In genomic region chr3:144085964-144086363, GRCh38 we compare ENCODE assay signal across 13 cellular contexts.
DNase-seq lines count a peak whose midpoint lies in the region; ATAC-seq, FAIRE-seq and TF ChIP-seq lines count a peak whose summit lies in the region.
"Had no signal": no experiment of that assay in that cellular context is flagged by ENCODE, and none has a peak within 500 bp of the region (broad histone marks: within the 10 kb centered on the region; RNA-seq: fewer than 3 reads in every experiment).

No MANE protein-coding gene starts in this region.

- POLR2A ChIA-PET in IMR-90 (lab: Charles Lee; ENCODE audit: unreplicated experiment) (no interaction called here), endothelial cell of umbilical vein (lab: Charles Lee) (no interaction called here)

- H4K20me1 ChIP-seq in IMR-90 (ENCODE audit: insufficient read depth, low read length) = no peaks in the 10 kb centered on the region
- H4K20me1 ChIP-seq in endothelial cell of umbilical vein (replicated peaks; ENCODE audit: control insufficient read depth, extremely low read depth, insufficient read depth, low read length) = no peaks in the 10 kb centered on the region

- H3K27me3 ChIP-seq in IMR-90 (ENCODE audit: control insufficient read depth, insufficient read depth, low read length) (no peaks in the 10 kb centered on the region), endothelial cell of umbilical vein (ENCODE audit: control insufficient read depth in 2 of 2, insufficient read depth in 2 of 2, low read length in 2 of 2) (no peaks in the 10 kb centered on the region)
- H3K27me3 ChIP-seq: thyroid gland had no signal

- in situ Hi-C loops in IMR-90 (cut with MboI; ENCODE audit: low sequenced_read_pairs) = no loop called here

- no peak overlapping the region for H3K27ac ChIP-seq in IMR-90 (ENCODE audit: insufficient read depth, low read length)
- no peak overlapping the region for H3K27ac ChIP-seq in endothelial cell of umbilical vein (ENCODE audit: insufficient read depth, low read depth, low read length)
- H3K27ac ChIP-seq: prostate gland, thyroid gland had no signal

- H3K9me1 ChIP-seq in IMR-90 (ENCODE audit: insufficient read depth, low read length) (no peaks in the 10 kb centered on the region), endothelial cell of umbilical vein (replicated peaks; ENCODE audit: control insufficient read depth, extremely low read depth, insufficient read depth, low read length) (no peaks in the 10 kb centered on the region)

- no peak overlapping the region for H3K4me3 Mint-ChIP-seq in stimulated activated memory B cell treated with anti-CD40 and anti-IgM and Interleukin-4, amounts not matched to agents 10 μg/mL and 1 μg/mL and 100 μg/mL, for 72 hours
- no peak overlapping the region for H3K4me3 Mint-ChIP-seq in activated naive CD4-positive, alpha-beta T cell treated with anti-CD3 and anti-CD28 coated beads for 36 hours
- H3K4me3 Mint-ChIP-seq: T-helper 17 cell had no signal

- no peaks in the 10 kb centered on the region for H3K27me3 Mint-ChIP-seq in stimulated activated memory B cell treated with anti-CD40 and anti-IgM and Interleukin-4, amounts not matched to agents 10 μg/mL and 1 μg/mL and 100 μg/mL, for 72 hours
- H3K27me3 Mint-ChIP-seq in activated naive CD4-positive, alpha-beta T cell treated with anti-CD3 and anti-CD28 coated beads for 36 hours (ENCODE audit: low read depth) = peaks cover 11% of the 10 kb centered on the region
- H3K27me3 Mint-ChIP-seq: T-helper 17 cell had no signal

- H3K9me3 ChIP-seq in IMR-90 (ENCODE audit: control insufficient read depth, insufficient read depth, low read length) (no peaks in the 10 kb centered on the region), endothelial cell of umbilical vein (replicated peaks; ENCODE audit: control insufficient read depth, insufficient read depth, low read length) (no peaks in the 10 kb centered on the region)
- H3K9me3 ChIP-seq: prostate gland, thyroid gland had no signal

- H2BK15ac ChIP-seq in IMR-90 (ENCODE audit: low read depth, low read length) = no peak overlapping the region

- no peak overlapping the region for H3K14ac ChIP-seq in IMR-90 (replicated peaks; ENCODE audit: low read depth, low read length)

- no peak overlapping the region for H2BK5ac ChIP-seq in IMR-90 (ENCODE audit: low read depth, low read length, poor library complexity, severe bottlenecking)

- no peak overlapping the region for H2AK5ac ChIP-seq in IMR-90 (ENCODE audit: low read depth, low read length)

- H4K8ac ChIP-seq in IMR-90 (ENCODE audit: low read depth in 2 of 2, low read length in 2 of 2) = no peak overlapping the region

- H3K23ac ChIP-seq in IMR-90 (ENCODE audit: low read depth, low read length) = no peak overlapping the region

- H3K9ac ChIP-seq in IMR-90 (ENCODE audit: low read depth, low read length) = no peak overlapping the region
- H3K9ac ChIP-seq in endothelial cell of umbilical vein (replicated peaks; ENCODE audit: extremely low read depth, insufficient read depth, low read length) = no peak overlapping the region

- H3K79me2 ChIP-seq in endothelial cell of umbilical vein (ENCODE audit: control insufficient read depth, insufficient read depth, low read length) = no peaks in the 10 kb centered on the region

- FAIRE-seq in endothelial cell of umbilical vein (lab: Jason Lieb, UNC) = no peak

- TF ChIP-seq RAD21 in IMR-90 (IDR thresholded peaks at IDR 0.05; ENCODE audit: low read length) = no peak

- CTCF ChIA-PET in IMR-90 (lab: Yijun Ruan, JAX) (no interaction called here), endothelial cell of umbilical vein (lab: Charles Lee) (no interaction called here)
- CTCF ChIA-PET in activated naive CD4-positive, alpha-beta T cell treated with anti-CD3 and anti-CD28 coated beads for 36 hours (lab: Charles Lee) = no interaction called here

- no peak overlapping the region for H2BK120ac ChIP-seq in IMR-90 (ENCODE audit: low read depth, low read length)

- H2AFZ ChIP-seq in IMR-90 (replicated peaks; ENCODE audit: low read length, poor library complexity) (no peak overlapping the region), endothelial cell of umbilical vein (ENCODE audit: low read depth, low read length) (no peak overlapping the region)

- no CpG with 5 or more reads among the region's 3 CpGs for WGBS in IMR-90 (ENCODE audit: extremely low coverage in 2 of 2, insufficient read length in 1 of 2), 2 experiments

- no peak overlapping the region for H4K5ac ChIP-seq in IMR-90 (ENCODE audit: low read depth, low read length)

- intact Hi-C loops in IMR-90 (cut with micrococcal nuclease) = no loop called here
- intact Hi-C loops in endothelial cell of umbilical vein (cut with micrococcal nuclease) = no loop called here
- intact Hi-C loops in activated naive CD4-positive, alpha-beta T cell treated with anti-CD3 and anti-CD28 coated beads for 36 hours (cut with micrococcal nuclease) = no loop called here

- no peaks in the 10 kb centered on the region for H3K4me1 ChIP-seq in IMR-90 (ENCODE audit: control insufficient read depth, insufficient read depth, low read length)
- H3K4me1 ChIP-seq in endothelial cell of umbilical vein (ENCODE audit: control insufficient read depth, extremely low read depth, insufficient read depth, low read length) = no peaks in the 10 kb centered on the region
- H3K4me1 ChIP-seq: prostate gland, thyroid gland had no signal

- H3K18ac ChIP-seq in IMR-90 (ENCODE audit: low read depth, low read length) = no peak overlapping the region

- DNase-seq in AG10803 (ENCODE audit: low read depth) = peak; percentile 5
- peak; percentile 32 for DNase-seq in IMR-90
- DNase-seq in NCI-H748 treated with DMSO at 0.1 percent for 48 hours (lab: John Stamatoyannopoulos, UW) = peak; percentile 34
- DNase-seq in endothelial cell of umbilical vein (ENCODE audit: low read depth, low spot score) = peak; percentile 1
- DNase-seq in mesenteric fat pad (ENCODE audit: low spot score) = no peak
- no peak for DNase-seq in activated naive CD4-positive, alpha-beta T cell treated with anti-CD3 and anti-CD28 coated beads for 36 hours
- DNase-seq in GM20000 (ENCODE audit: low spot score) = no peak
- DNase-seq: activated T-cell treated with anti-CD3 and anti-CD28 coated beads for 4 hours, T-helper 17 cell, thyroid gland had no signal

- no peaks in the 10 kb centered on the region for H3K36me3 Mint-ChIP-seq in stimulated activated memory B cell treated with anti-CD40 and anti-IgM and Interleukin-4, amounts not matched to agents 10 μg/mL and 1 μg/mL and 100 μg/mL, for 72 hours
- H3K36me3 Mint-ChIP-seq in activated naive CD4-positive, alpha-beta T cell treated with anti-CD3 and anti-CD28 coated beads for 36 hours (ENCODE audit: low read depth) = no peaks in the 10 kb centered on the region

- TF ChIP-seq CTCF in AG10803 (conservative IDR thresholded peaks at IDR 0.05; ENCODE audit: low read length) = no peak
- no peak for TF ChIP-seq CTCF in IMR-90 (conservative IDR thresholded peaks at IDR 0.05; ENCODE audit: low read depth, low read length)
- no peak for TF ChIP-seq CTCF in endothelial cell of umbilical vein (IDR thresholded peaks at IDR 0.05; ENCODE audit: extremely low read depth in 1 of 2, insufficient read depth in 1 of 2, low read depth in 1 of 2, low read length in 2 of 2)
- no peak for TF ChIP-seq CTCF in GM20000 (IDR thresholded peaks at IDR 0.05; ENCODE audit: extremely low read depth, missing control alignments)

- BruUV-seq in IMR-90 (replicated peaks; lab: Mats Ljungman, UMichigan) (no TSS peak), endothelial cell of umbilical vein (replicated peaks; lab: Mats Ljungman, UMichigan) (no TSS peak)

- TF ChIP-seq POLR2A in IMR-90 (IDR thresholded peaks at IDR 0.05; ENCODE audit: low read depth, low read length) (no peak), endothelial cell of umbilical vein (IDR thresholded peaks at IDR 0.05; ENCODE audit: low read depth, low read length) (no peak)

- no peaks in the 10 kb centered on the region for H3K36me3 ChIP-seq in IMR-90 (ENCODE audit: control insufficient read depth, insufficient read depth, low read length)
- H3K36me3 ChIP-seq in endothelial cell of umbilical vein (ENCODE audit: control insufficient read depth in 2 of 2, extremely low read depth in 1 of 2, insufficient read depth in 2 of 2, low read length in 2 of 2) = no peaks in the 10 kb centered on the region
- H3K36me3 ChIP-seq: prostate gland, thyroid gland had no signal

- no peaks in the 10 kb centered on the region for H3K9me3 Mint-ChIP-seq in stimulated activated memory B cell treated with anti-CD40 and anti-IgM and Interleukin-4, amounts not matched to agents 10 μg/mL and 1 μg/mL and 100 μg/mL, for 72 hours
- no peaks in the 10 kb centered on the region for H3K9me3 Mint-ChIP-seq in activated naive CD4-positive, alpha-beta T cell treated with anti-CD3 and anti-CD28 coated beads for 36 hours

- no peak overlapping the region for H2AK9ac ChIP-seq in IMR-90 (replicated peaks; ENCODE audit: low read depth, low read length, poor library complexity)

- no peak overlapping the region for H3K56ac ChIP-seq in IMR-90 (ENCODE audit: extremely low read depth, insufficient read depth, low read length)

- dilution Hi-C loops in IMR-90 (cut with HindIII; ENCODE audit: low sequenced_read_pairs, unreplicated experiment) = no loop called here
- dilution Hi-C loops in endothelial cell of umbilical vein (cut with MboI; ENCODE audit: extremely low pct_ligation_motif_present, low sequenced_read_pairs) = no loop called here

- ATAC-seq in IMR-90 (ENCODE audit: low read depth) = no peak
- no peak for ATAC-seq in stimulated activated memory B cell treated with anti-CD40 and anti-IgM and Interleukin-4, amounts not matched to agents 10 μg/mL and 1 μg/mL and 100 μg/mL, for 72 hours
- ATAC-seq: T-helper 17 cell had no signal

- H2BK20ac ChIP-seq in IMR-90 (ENCODE audit: low read depth, low read length) = no peak overlapping the region

- H3K4me3 ChIP-seq in AG10803 (ENCODE audit: low read length) = no peak overlapping the region
- H3K4me3 ChIP-seq in IMR-90 (ENCODE audit: insufficient read depth, low read depth, low read length) = no peak overlapping the region
- H3K4me3 ChIP-seq in endothelial cell of umbilical vein (replicated peaks in 1 of 3; ENCODE audit: insufficient read depth in 1 of 3, low read depth in 1 of 3, low read length in 3 of 3) = no peak overlapping the region
- H3K4me3 ChIP-seq: lung, prostate gland, thyroid gland had no signal

- H3K4me1 Mint-ChIP-seq in stimulated activated memory B cell treated with anti-CD40 and anti-IgM and Interleukin-4, amounts not matched to agents 10 μg/mL and 1 μg/mL and 100 μg/mL, for 72 hours = no peaks in the 10 kb centered on the region
- no peaks in the 10 kb centered on the region for H3K4me1 Mint-ChIP-seq in activated naive CD4-positive, alpha-beta T cell treated with anti-CD3 and anti-CD28 coated beads for 36 hours (ENCODE audit: low read depth)
- H3K4me1 Mint-ChIP-seq: T-helper 17 cell had no signal

- H4K91ac ChIP-seq in IMR-90 (ENCODE audit: insufficient read depth, low read depth, low read length) = no peak overlapping the region

- H3K4ac ChIP-seq in IMR-90 (ENCODE audit: low read depth, low read length) = no peak overlapping the region

- H3K27ac Mint-ChIP-seq in stimulated activated memory B cell treated with anti-CD40 and anti-IgM and Interleukin-4, amounts not matched to agents 10 μg/mL and 1 μg/mL and 100 μg/mL, for 72 hours = no peak overlapping the region
- no peak overlapping the region for H3K27ac Mint-ChIP-seq in activated naive CD4-positive, alpha-beta T cell treated with anti-CD3 and anti-CD28 coated beads for 36 hours
- H3K27ac Mint-ChIP-seq: T-helper 17 cell had no signal

- no peaks in the 10 kb centered on the region for H3K79me1 ChIP-seq in IMR-90 (ENCODE audit: low read depth in 1 of 2, low read length in 2 of 2)

- H3K4me2 ChIP-seq in IMR-90 (ENCODE audit: low read depth, low read length) = no peak overlapping the region
- H3K4me2 ChIP-seq in endothelial cell of umbilical vein (ENCODE audit: insufficient read depth, low read length) = no peak overlapping the region

Comparison
In these comparisons a context has a peak if more than half of its experiments do, and no peak if none do; other contexts are left out.
1. DNase-seq: peak in AG10803 (single experiment), IMR-90 (single experiment), NCI-H748 treated with DMSO at 0.1 percent for 48 hours (single experiment) and endothelial cell of umbilical vein (single experiment); none in mesenteric fat pad (single experiment), activated naive CD4-positive, alpha-beta T cell treated with anti-CD3 and anti-CD28 coated beads for 36 hours (single experiment) and GM20000 (single experiment).